8 cellular contexts compared by ENCODE assay signal in genomic region chr10:122567056-122567660, GRCh38. TPM values are rescaled to one million over a fixed set of nuclear protein-coding genes. Genes with fewer than 3 reads are reported as not detected.
A peak's percentile ranks its signal among the peaks of the same experiment; 100 is the strongest.
DNase-seq lines count a peak whose midpoint lies in the region; ATAC-seq and TF ChIP-seq lines count a peak whose summit lies in the region.

No MANE protein-coding gene starts in this region.

- intact Hi-C loops in activated naive CD4-positive, alpha-beta T cell treated with anti-CD3 and anti-CD28 coated beads for 36 hours (cut with micrococcal nuclease): loop anchor here (1.0 to 5.0 kb wide), 3 partner anchors 130 to 565 kb away; no protein-coding TSS in a partner anchor

- H3K27me3 ChIP-seq in HL-60 (ENCODE audit: insufficient read depth, poor library complexity, severe bottlenecking): peaks cover 2% of the 10 kb centered on the region
- no peaks in the 10 kb centered on the region for H3K27me3 ChIP-seq in upper lobe of left lung

- TF ChIP-seq CTCF in HL-60 (IDR thresholded peaks at IDR 0.05; ENCODE audit: insufficient read depth, low read length): peak; percentile 43
- TF ChIP-seq CTCF in upper lobe of left lung (IDR thresholded peaks at IDR 0.05): peak in 5 of 6 experiments; percentile 44 to 57 (median 48)

- no peaks in the 10 kb centered on the region for H3K36me3 ChIP-seq in upper lobe of left lung

- CTCF ChIA-PET in activated naive CD4-positive, alpha-beta T cell treated with anti-CD3 and anti-CD28 coated beads for 36 hours (lab: Charles Lee): interaction anchor here (0.7 to 3.3 kb wide), 7 partner anchors 14 to 229 kb away, joined by 3 to 24 read pairs (median 6); no protein-coding TSS in a partner anchor

- peaks cover 5% of the 10 kb centered on the region for H3K4me1 Mint-ChIP-seq in activated naive CD4-positive, alpha-beta T cell treated with anti-CD3 and anti-CD28 coated beads for 36 hours (ENCODE audit: low read depth)

- no peaks in the 10 kb centered on the region for H3K9me3 Mint-ChIP-seq in activated naive CD4-positive, alpha-beta T cell treated with anti-CD3 and anti-CD28 coated beads for 36 hours

- no peak for TF ChIP-seq POLR2A in upper lobe of left lung (IDR thresholded peaks at IDR 0.05)

- H3K9me3 ChIP-seq in upper lobe of left lung: no peaks in the 10 kb centered on the region

- H3K27ac ChIP-seq in HL-60 (replicated peaks) (no peak overlapping the region), upper lobe of left lung (no peak overlapping the region)

- peak; percentile 20 to 53 for ATAC-seq in upper lobe of left lung (ENCODE audit: low FRiP score in 2 of 2)
- no peak for ATAC-seq in GM21737 (IDR thresholded peaks at IDR 0.05; ENCODE audit: unreplicated experiment)

- H3K4me1 ChIP-seq in upper lobe of left lung: peaks cover 5 to 10% (median 8%) of the 10 kb centered on the region in 4 donors

- no peak for TF ChIP-seq EP300 in upper lobe of left lung (IDR thresholded peaks at IDR 0.05)

- H3K4me3 ChIP-seq in HL-60 (replicated peaks; ENCODE audit: insufficient read depth, low read length) (no peak overlapping the region), upper lobe of left lung (no peak overlapping the region)

- peaks cover 31% of the 10 kb centered on the region for H3K27me3 Mint-ChIP-seq in activated naive CD4-positive, alpha-beta T cell treated with anti-CD3 and anti-CD28 coated beads for 36 hours (ENCODE audit: low read depth)

- no peak overlapping the region for H3K4me3 Mint-ChIP-seq in activated naive CD4-positive, alpha-beta T cell treated with anti-CD3 and anti-CD28 coated beads for 36 hours

- DNase-seq in EH (ENCODE audit: low read depth): peak; percentile 29
- no peak for DNase-seq in HL-60 (ENCODE audit: low read depth in 1 of 2, low spot score in 1 of 2)
- peak; percentile 53 for DNase-seq in activated naive CD4-positive, alpha-beta T cell treated with anti-CD3 and anti-CD28 coated beads for 36 hours
- DNase-seq in iPS-NIHi11 (ENCODE audit: low spot score): peak; percentile 75
- DNase-seq in upper lobe of left lung: no peak
- no peak for DNase-seq in activated CD4-positive, CD25-positive, alpha-beta regulatory T cell (lab: John Stamatoyannopoulos, UW)
- DNase-seq in hippocampal formation (lab: John Stamatoyannopoulos, UW): no peak

- WGBS in upper lobe of left lung, 2 donors: 55 to 95% methylated on average over 4 to 5 of the region's 5 CpGs

- no peak overlapping the region for H3K27ac Mint-ChIP-seq in activated naive CD4-positive, alpha-beta T cell treated with anti-CD3 and anti-CD28 coated beads for 36 hours

- H3K36me3 Mint-ChIP-seq in activated naive CD4-positive, alpha-beta T cell treated with anti-CD3 and anti-CD28 coated beads for 36 hours (ENCODE audit: low read depth): no peaks in the 10 kb centered on the region

RNA-seq across cellular contexts. Expression of gene DMBT1, which starts 6.6 kb away (rescaled TPM):
- total RNA-seq in activated naive CD4-positive, alpha-beta T cell treated with anti-CD3 and anti-CD28 coated beads for 36 hours: not detected
- total RNA-seq in upper lobe of left lung: 100 to 1,000 TPM in 1 of 6 donors, 10 to 100 TPM in 5; 16.8 to 201 (median 39.4) TPM

Comparison
In these comparisons a context has a peak if more than half of its experiments do, and no peak if none do; other contexts are left out.
1. DNase-seq: peak in EH (single experiment), activated naive CD4-positive, alpha-beta T cell treated with anti-CD3 and anti-CD28 coated beads for 36 hours (single experiment) and iPS-NIHi11 (single experiment); none in HL-60 (0 of 2), upper lobe of left lung (0 of 2), activated CD4-positive, CD25-positive, alpha-beta regulatory T cell (0 of 4) and hippocampal formation (0 of 2).
2. RNA of gene DMBT1, which starts 6.6 kb away (total RNA-seq): 16.8 to 201 TPM in upper lobe of left lung; not detected in activated naive CD4-positive, alpha-beta T cell treated with anti-CD3 and anti-CD28 coated beads for 36 hours; every median in the first group is over 10 times any median in the second.